ENCODE assay signal across 3 cellular contexts in genomic region chr4:5043579-5043978, GRCh38.
TF ChIP-seq lines count a peak whose summit lies in the region.

No MANE protein-coding gene starts in this region.

TF ChIP-seq in HCT116, 20 proteins besides CTCF, POLR2A, EP300 and RAD21:
- TF ChIP-seq, protein P1, sequence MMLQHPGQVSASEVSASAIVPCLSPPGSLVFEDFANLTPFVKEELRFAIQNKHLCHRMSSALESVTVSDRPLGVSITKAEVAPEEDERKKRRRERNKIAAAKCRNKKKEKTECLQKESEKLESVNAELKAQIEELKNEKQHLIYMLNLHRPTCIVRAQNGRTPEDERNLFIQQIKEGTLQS (IDR thresholded peaks at IDR 0.05), result no peak
- TF ChIP-seq, protein P2, sequence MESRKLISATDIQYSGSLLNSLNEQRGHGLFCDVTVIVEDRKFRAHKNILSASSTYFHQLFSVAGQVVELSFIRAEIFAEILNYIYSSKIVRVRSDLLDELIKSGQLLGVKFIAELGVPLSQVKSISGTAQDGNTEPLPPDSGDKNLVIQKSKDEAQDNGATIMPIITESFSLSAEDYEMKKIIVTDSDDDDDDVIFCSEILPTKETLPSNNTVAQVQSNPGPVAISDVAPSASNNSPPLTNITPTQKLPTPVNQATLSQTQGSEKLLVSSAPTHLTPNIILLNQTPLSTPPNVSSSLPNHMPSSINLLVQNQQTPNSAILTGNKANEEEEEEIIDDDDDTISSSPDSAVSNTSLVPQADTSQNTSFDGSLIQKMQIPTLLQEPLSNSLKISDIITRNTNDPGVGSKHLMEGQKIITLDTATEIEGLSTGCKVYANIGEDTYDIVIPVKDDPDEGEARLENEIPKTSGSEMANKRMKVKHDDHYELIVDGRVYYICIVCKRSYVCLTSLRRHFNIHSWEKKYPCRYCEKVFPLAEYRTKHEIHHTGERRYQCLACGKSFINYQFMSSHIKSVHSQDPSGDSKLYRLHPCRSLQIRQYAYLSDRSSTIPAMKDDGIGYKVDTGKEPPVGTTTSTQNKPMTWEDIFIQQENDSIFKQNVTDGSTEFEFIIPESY (IDR thresholded peaks at IDR 0.05; ENCODE audit: extremely low read depth, insufficient replicate concordance, low read length), result no peak
- TF ChIP-seq TCF7L2 (IDR thresholded peaks at IDR 0.05; ENCODE audit: borderline replicate concordance, extremely low read depth, insufficient read depth, insufficient read length) (no peak), EGR1 (IDR thresholded peaks at IDR 0.05; ENCODE audit: low read depth) (no peak)

TF ChIP-seq in H1, 55 proteins besides CTCF, POLR2A, EP300 and RAD21:
- no peak for TF ChIP-seq TAF7 (optimal IDR thresholded peaks at IDR 0.05; ENCODE audit: borderline replicate concordance, low read depth, low read length)
- TF ChIP-seq SUZ12 (IDR thresholded peaks at IDR 0.05; ENCODE audit: low read length), result no peak
- TF ChIP-seq, protein P3, sequence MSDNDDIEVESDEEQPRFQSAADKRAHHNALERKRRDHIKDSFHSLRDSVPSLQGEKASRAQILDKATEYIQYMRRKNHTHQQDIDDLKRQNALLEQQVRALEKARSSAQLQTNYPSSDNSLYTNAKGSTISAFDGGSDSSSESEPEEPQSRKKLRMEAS (IDR thresholded peaks at IDR 0.05), result 0 out of 2 replicates have a peak, but pooled peaks have one; percentile 17

TF ChIP-seq in GM12891, 5 proteins besides CTCF, POLR2A, EP300 and RAD21:
- TF ChIP-seq PAX5 (IDR thresholded peaks at IDR 0.05; ENCODE audit: insufficient read depth, low read length, severe bottlenecking), result no peak
- TF ChIP-seq SPI1 (IDR thresholded peaks at IDR 0.05; ENCODE audit: low read depth, low read length), result no peak
- no peak for TF ChIP-seq TAF1 (IDR thresholded peaks at IDR 0.05; ENCODE audit: low read depth, low read length)
- TF ChIP-seq POU2F2 (IDR thresholded peaks at IDR 0.05; ENCODE audit: low read depth, low read length), result no peak
- no peak for TF ChIP-seq POLR2AphosphoS5 (IDR thresholded peaks at IDR 0.05; ENCODE audit: low read depth, low read length)
TF ChIP-seq in GM12891: peak in this region for 0.
